9 cellular contexts compared by ENCODE assay signal in genomic region chr19:2524840-2525723, GRCh38. TPM values are rescaled to one million over a fixed set of nuclear protein-coding genes. Genes with fewer than 3 reads are reported as not detected.
DNase-seq lines count a peak whose midpoint lies in the region; ATAC-seq and TF ChIP-seq lines count a peak whose summit lies in the region.
"Had no signal": no experiment of that assay in that cellular context is flagged by ENCODE, and none has a peak within 500 bp of the region (broad histone marks: within the 10 kb centered on the region; RNA-seq: fewer than 3 reads in every experiment).

No MANE protein-coding gene starts in this region.

- H3K4me3 Mint-ChIP-seq in memory B cell = no peak overlapping the region
- H3K4me3 Mint-ChIP-seq in CD8-positive, alpha-beta T cell = no peak overlapping the region
- H3K4me3 Mint-ChIP-seq in mesothelial cell of epicardium = no peak overlapping the region

- peaks cover 6% of the 10 kb centered on the region for H3K4me1 Mint-ChIP-seq in memory B cell
- H3K4me1 Mint-ChIP-seq in CD8-positive, alpha-beta T cell (ENCODE audit: low read depth) = no peaks in the 10 kb centered on the region
- H3K4me1 Mint-ChIP-seq in mesothelial cell of epicardium = peaks cover 33% of the 10 kb centered on the region

- no peaks in the 10 kb centered on the region for H3K4me1 ChIP-seq in CD8-positive, alpha-beta T cell (ENCODE audit: insufficient read depth, low read length)

- intact Hi-C loops in CD8-positive, alpha-beta T cell (cut with DNase I, micrococcal nuclease) = no loop called here

- ATAC-seq in memory B cell (ENCODE audit: low read depth) = no peak
- no peak for ATAC-seq in HG03196 (IDR thresholded peaks at IDR 0.05; ENCODE audit: unreplicated experiment)
- ATAC-seq in CD8-positive, alpha-beta T cell = no peak

- no peaks in the 10 kb centered on the region for H3K36me3 ChIP-seq in MG63
- no peaks in the 10 kb centered on the region for H3K36me3 ChIP-seq in CD8-positive, alpha-beta T cell (ENCODE audit: insufficient read depth, low read length)

- peak overlapping the region; percentile 31 for H3K27ac Mint-ChIP-seq in memory B cell
- H3K27ac Mint-ChIP-seq in CD8-positive, alpha-beta T cell = no peak overlapping the region
- no peak overlapping the region for H3K27ac Mint-ChIP-seq in mesothelial cell of epicardium

- no peak for TF ChIP-seq CTCF in CD8-positive, alpha-beta T cell (IDR thresholded peaks at IDR 0.05)
- no peak for TF ChIP-seq CTCF in mesothelial cell of epicardium (IDR thresholded peaks at IDR 0.05; ENCODE audit: unreplicated experiment)

- no peaks in the 10 kb centered on the region for H3K9me3 ChIP-seq in MG63
- no peaks in the 10 kb centered on the region for H3K9me3 ChIP-seq in CD8-positive, alpha-beta T cell (ENCODE audit: low read length)

- CTCF ChIA-PET in CD8-positive, alpha-beta T cell (lab: Charles Lee) = no interaction called here

- H3K9me3 Mint-ChIP-seq in memory B cell = no peaks in the 10 kb centered on the region
- H3K9me3 Mint-ChIP-seq in CD8-positive, alpha-beta T cell = no peaks in the 10 kb centered on the region
- H3K9me3 Mint-ChIP-seq in mesothelial cell of epicardium = no peaks in the 10 kb centered on the region

- peak overlapping the region; percentile 8 for H3K27ac ChIP-seq in caudate nucleus (ENCODE audit: low read depth, low read length)
- H3K27ac ChIP-seq in CD8-positive, alpha-beta T cell (ENCODE audit: low read depth, low read length) = no peak overlapping the region

- POLR2A ChIA-PET in CD8-positive, alpha-beta T cell (lab: Charles Lee) = interaction anchor here (0.6 kb wide), 1 partner anchor 342 kb away, joined by 3 read pairs; the partner anchor contains the start of gene ZNF556

- H3K36me3 Mint-ChIP-seq in memory B cell (peaks cover 8% of the 10 kb centered on the region), mesothelial cell of epicardium (no peaks in the 10 kb centered on the region)
- H3K36me3 Mint-ChIP-seq in CD8-positive, alpha-beta T cell = no peaks in the 10 kb centered on the region

- DNase-seq in AG08395 (ENCODE audit: low spot score) = peak; percentile 76
- DNase-seq in MG63 = peak; percentile 82
- DNase-seq in caudate nucleus (lab: John Stamatoyannopoulos, UW) = peak in 10 of 61 donors; percentile 11 to 73 (median 38)
- DNase-seq in memory B cell (ENCODE audit: low spot score in 2 of 2) = no peak
- no peak for DNase-seq in NK-92 (lab: John Stamatoyannopoulos, UW; ENCODE audit: unreplicated experiment)
- no peak for DNase-seq in CD8-positive, alpha-beta T cell
- no peak for DNase-seq in mesothelial cell of epicardium (ENCODE audit: low spot score in 2 of 2, unreplicated experiment in 2 of 2)
- DNase-seq: activated naive CD4-positive, alpha-beta T cell treated with anti-CD3 and anti-CD28 coated beads, Interleukin-2, amount 50 U/mL, for 16 hours had no signal

- H3K27me3 ChIP-seq in MG63 = no peaks in the 10 kb centered on the region
- H3K27me3 ChIP-seq in CD8-positive, alpha-beta T cell (ENCODE audit: insufficient read depth, low read length) = no peaks in the 10 kb centered on the region

- H3K27me3 Mint-ChIP-seq in memory B cell (no peaks in the 10 kb centered on the region), mesothelial cell of epicardium (ENCODE audit: low read depth) (no peaks in the 10 kb centered on the region)
- H3K27me3 Mint-ChIP-seq in CD8-positive, alpha-beta T cell (ENCODE audit: low read depth) = no peaks in the 10 kb centered on the region

- H3K4me3 ChIP-seq in MG63 = peak overlapping the region; percentile 9; the same call in 1 of the 2 replicates
- no peak overlapping the region for H3K4me3 ChIP-seq in CD8-positive, alpha-beta T cell (ENCODE audit: low read depth, low read length)

RNA-seq across cellular contexts. Expression of gene GADD45B, which starts 49.2 kb away (rescaled TPM):
- 36.4 and 48.7 TPM in 2 replicates for total RNA-seq in MG63 (2014; rRNA removed; shearing (Covaris generic); ENCODE audit: low replicate concordance)
- total RNA-seq in CD8-positive, alpha-beta T cell = 100 to 1,000 TPM; 441 to 446 TPM
- 80.0 to 84.4 TPM (median 84.1 TPM) in 3 replicates for total RNA-seq in mesothelial cell of epicardium

Comparison
In these comparisons a context has a peak if more than half of its experiments do, and no peak if none do; other contexts are left out.
1. DNase-seq: peak in AG08395 (single experiment) and MG63 (single experiment); none in memory B cell (0 of 2), NK-92 (single experiment), CD8-positive, alpha-beta T cell (0 of 7) and mesothelial cell of epicardium (0 of 2).